Comparison of ENCODE assay signal across 30 cellular contexts in the genomic region with DNA sequence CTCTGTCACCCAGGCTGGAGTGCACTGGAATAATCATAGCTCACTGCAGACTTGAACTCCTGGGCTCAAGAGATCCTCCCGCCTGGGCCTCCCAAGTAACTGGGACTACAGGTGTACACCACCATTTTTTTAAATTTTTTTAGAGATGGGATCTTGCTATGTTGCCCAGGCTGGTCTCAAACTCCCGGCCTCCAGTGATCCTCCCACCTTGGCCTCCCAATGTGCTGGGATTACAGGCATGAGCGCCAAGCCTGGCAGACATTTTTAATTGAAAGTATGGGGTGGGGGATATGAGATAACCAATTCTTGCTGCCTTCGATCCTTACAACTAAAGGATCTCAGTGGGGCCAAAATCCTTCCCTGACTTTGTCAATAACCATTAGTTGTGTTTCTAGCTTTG.
"Had no signal": no experiment of that assay in that cellular context is flagged by ENCODE, and none has a peak within 500 bp of the region (broad histone marks: within the 10 kb centered on the region; RNA-seq: fewer than 3 reads in every experiment).

No MANE protein-coding gene starts in this region.

- H3K4me1 ChIP-seq: SJCRH30 had no signal

- H3K36me3 ChIP-seq: brain microvascular endothelial cell had no signal

- H3K4me3 ChIP-seq: SJCRH30, SK-N-MC had no signal

- H3K27me3 ChIP-seq: brain microvascular endothelial cell, SJCRH30 had no signal

- H3K9me3 ChIP-seq: SJCRH30 had no signal

- ATAC-seq: activated CD8-positive, alpha-beta memory T cell treated with anti-CD3 and anti-CD28 coated beads, Interleukin-2, amount 10 ng/mL, durations not matched to agents 7 days and 5 days; Panc1 had no signal

- H3K27ac ChIP-seq: brain microvascular endothelial cell, SJCRH30, SK-N-MC, WERI-Rb-1 had no signal

- DNase-seq: activated CD4-positive, alpha-beta memory T cell treated with anti-CD3 and anti-CD28 coated beads, Interleukin-2, amount 10 ng/mL, durations not matched to agents 7 days and 5 days; activated CD4-positive, alpha-beta T cell treated with anti-CD3 and anti-CD28 coated beads for 1 hour; activated CD4-positive, alpha-beta T cell treated with anti-CD3 and anti-CD28 coated beads for 48 hours; activated CD4-positive, CD25-positive, alpha-beta regulatory T cell; activated CD8-positive, alpha-beta memory T cell treated with anti-CD3 and anti-CD28 coated beads for 24 hours; activated CD8-positive, alpha-beta memory T cell treated with anti-CD3 and anti-CD28 coated beads, Interleukin-2, amount 10 ng/mL, durations not matched to agents 7 days and 5 days; activated CD8-positive, alpha-beta memory T cell treated with anti-CD3 and anti-CD28 coated beads, Interleukin-2, amount 50 U/mL, for 48 hours; activated effector memory CD4-positive, alpha-beta T cell treated with Interleukin-2 at 50 U/mL for 16 hours; activated naive CD4-positive, alpha-beta T cell; activated naive CD4-positive, alpha-beta T cell treated with anti-CD3 and anti-CD28 coated beads, Interleukin-2, amount 50 U/mL, for 16 hours; activated naive CD8-positive, alpha-beta T cell treated with anti-CD3 and anti-CD28 coated beads for 36 hours; activated T-cell treated with anti-CD3 and anti-CD28 coated beads, Interleukin-2, amount 50 U/mL, for 48 hours; amniotic stem cell; aorta; brain microvascular endothelial cell; central memory CD4-positive, alpha-beta T cell; MM.1S; MV-4-11; NCI-H1092; NCI-H1436 treated with DMSO at 0.1 percent for 48 hours; NCI-H1694 treated with DMSO at 0.1 percent for 48 hours; NCI-H2029; NCI-H345; NCI-H524 treated with DMSO at 0.1 percent for 48 hours; SHP77; SJCRH30; T1000; WERI-Rb-1 had no signal
